In the genomic region with DNA sequence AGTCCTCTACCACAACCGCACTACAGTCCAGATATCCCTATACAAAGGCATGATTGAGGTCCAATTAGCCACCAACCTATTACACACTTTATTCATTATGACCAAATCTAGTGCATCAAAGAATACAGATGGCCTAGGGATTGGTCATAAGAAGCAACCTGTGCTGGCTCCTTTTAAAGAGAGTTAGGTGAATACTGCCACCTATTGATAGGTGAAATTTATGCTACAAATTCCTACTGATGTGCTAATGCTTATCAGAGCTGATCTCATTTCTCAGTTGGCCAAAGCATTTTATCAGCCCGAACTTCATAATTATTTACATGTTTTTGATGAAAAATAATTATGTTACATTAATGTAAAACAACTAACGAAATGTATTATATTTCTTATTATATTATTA, we compare ENCODE assay signal across 8 cellular contexts.
DNase-seq lines count a peak whose midpoint lies in the region; ATAC-seq and TF ChIP-seq lines count a peak whose summit lies in the region.

No MANE protein-coding gene starts in this region.

- intact Hi-C loops in left colon (cut with DNase I, micrococcal nuclease): loop anchor here in 1 of 2 donors (10.0 kb wide), 2 partner anchors 195 to 795 kb away; no protein-coding TSS in a partner anchor

- in situ Hi-C loops in G401 (cut with HindIII; ENCODE audit: low sequenced_read_pairs): no loop called here
- in situ Hi-C loops in astrocyte of the spinal cord (cut with HindIII; ENCODE audit: low sequenced_read_pairs): no loop called here

- H3K4me3 ChIP-seq in astrocyte of the spinal cord (ENCODE audit: low read depth, low read length): no peak overlapping the region

- peak; percentile 54 for TF ChIP-seq CTCF in astrocyte of the spinal cord (IDR thresholded peaks at IDR 0.05; ENCODE audit: low read depth, low read length)

- peak; percentile 60 for ATAC-seq in HG02759 (IDR thresholded peaks at IDR 0.05; ENCODE audit: unreplicated experiment)
- ATAC-seq in left colon: peak; percentile 62
- no peak for ATAC-seq in HG02970 (IDR thresholded peaks at IDR 0.05; ENCODE audit: low FRiP score, unreplicated experiment)
- no peak for ATAC-seq in HG03025 (IDR thresholded peaks at IDR 0.05; ENCODE audit: low FRiP score, unreplicated experiment)
- no peak for ATAC-seq in HG03280 (IDR thresholded peaks at IDR 0.05; ENCODE audit: unreplicated experiment)

- peak; percentile 6 for DNase-seq in G401 (ENCODE audit: low spot score)
- peak; percentile 30 for DNase-seq in NCI-H226
- peak; percentile 73 for DNase-seq in astrocyte of the spinal cord (ENCODE audit: low read depth, low spot score)
- no peak for DNase-seq in left colon

Comparison
In these comparisons a context has a peak if more than half of its experiments do, and no peak if none do; other contexts are left out.
1. DNase-seq: peak in G401 (single experiment), NCI-H226 (single experiment) and astrocyte of the spinal cord (single experiment); none in left colon (0 of 2).
2. ATAC-seq: peak in HG02759 (single experiment) and left colon (single experiment); none in HG02970 (single experiment), HG03025 (single experiment) and HG03280 (single experiment).